11 cellular contexts compared by ENCODE assay signal in the genomic region with DNA sequence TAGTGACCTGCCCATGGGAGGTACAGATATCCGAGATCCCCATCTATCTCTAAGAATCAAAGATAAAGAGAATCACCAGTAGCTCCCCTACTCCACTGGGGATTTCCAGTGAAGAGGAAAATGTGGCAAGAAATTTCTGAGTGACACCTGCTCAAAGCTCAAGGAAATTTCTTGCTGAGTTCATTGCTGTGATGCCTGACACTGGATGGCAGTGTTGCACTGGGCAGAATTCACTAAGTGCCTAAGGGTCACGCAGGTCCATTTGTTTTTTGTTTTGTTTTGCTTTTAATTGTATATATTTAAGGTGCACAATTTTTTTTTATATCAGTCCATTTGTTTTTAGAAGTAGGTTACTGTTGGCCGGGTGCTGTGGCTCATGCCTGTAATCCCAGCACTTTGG.
DNase-seq lines count a peak whose midpoint lies in the region; ATAC-seq and TF ChIP-seq lines count a peak whose summit lies in the region.
"Had no signal": no experiment of that assay in that cellular context is flagged by ENCODE, and none has a peak within 500 bp of the region (broad histone marks: within the 10 kb centered on the region; RNA-seq: fewer than 3 reads in every experiment).

No MANE protein-coding gene starts in this region.

- no peaks in the 10 kb centered on the region for H3K36me3 Mint-ChIP-seq in activated T-helper 2 cell treated with anti-CD3 and anti-CD28 coated beads, Interferon-gamma antibody, Interleukin-2, Interleukin-4, amounts not matched to agents 10 μg/mL and 5 μg/mL and 100 μg/mL, durations not matched to agents 14 hours and 24 hours and 36 hours (ENCODE audit: low read depth)
- H3K36me3 Mint-ChIP-seq: naive B cell had no signal

- in situ Hi-C loops in Panc1 (cut with HindIII; ENCODE audit: low pct_unique_long_range_greater_than_20kb, low sequenced_read_pairs), result no loop called here

- H3K36me3 ChIP-seq in left ventricle myocardium inferior, result no peaks in the 10 kb centered on the region
- H3K36me3 ChIP-seq in Panc1 (ENCODE audit: control insufficient read depth, insufficient read depth, low read length), result no peaks in the 10 kb centered on the region

- H3K4me1 ChIP-seq in left ventricle myocardium inferior (no peaks in the 10 kb centered on the region), Panc1 (ENCODE audit: control insufficient read depth, insufficient read depth, low read length) (no peaks in the 10 kb centered on the region)

- POLR2A ChIA-PET in Panc1 (lab: Charles Lee), result no interaction called here

- H3K27me3 Mint-ChIP-seq in activated T-helper 2 cell treated with anti-CD3 and anti-CD28 coated beads, Interferon-gamma antibody, Interleukin-2, Interleukin-4, amounts not matched to agents 10 μg/mL and 5 μg/mL and 100 μg/mL, durations not matched to agents 14 hours and 24 hours and 36 hours (ENCODE audit: low read depth), result peaks cover 9% of the 10 kb centered on the region
- H3K27me3 Mint-ChIP-seq: dendritic cell treated with granulocyte-macrophage colony-stimulating factor and Interleukin-4, amounts not matched to agents 40 ng/mL and 50 ng/mL, for 4 days had no signal

- no peaks in the 10 kb centered on the region for H3K4me1 Mint-ChIP-seq in activated T-helper 2 cell treated with anti-CD3 and anti-CD28 coated beads, Interferon-gamma antibody, Interleukin-2, Interleukin-4, amounts not matched to agents 10 μg/mL and 5 μg/mL and 100 μg/mL, durations not matched to agents 14 hours and 24 hours and 36 hours (ENCODE audit: low read depth)
- H3K4me1 Mint-ChIP-seq: naive B cell had no signal

- no peak for ATAC-seq in Right ventricle myocardium inferior
- ATAC-seq in Panc1, result 0 out of 2 replicates have a peak, but pooled peaks have one; percentile 75
- ATAC-seq in HG03565 (IDR thresholded peaks at IDR 0.05; ENCODE audit: unreplicated experiment), result no peak
- ATAC-seq: stimulated activated naive CD8-positive, alpha-beta T cell treated with anti-CD3 and anti-CD28 coated beads, Interleukin-15, Interleukin-2, amounts not matched to agents 100 U/mL and 50 U/mL, for 24 hours had no signal

- no peak overlapping the region for H3K4me3 Mint-ChIP-seq in activated T-helper 2 cell treated with anti-CD3 and anti-CD28 coated beads, Interferon-gamma antibody, Interleukin-2, Interleukin-4, amounts not matched to agents 10 μg/mL and 5 μg/mL and 100 μg/mL, durations not matched to agents 14 hours and 24 hours and 36 hours (ENCODE audit: low read depth)
- H3K4me3 Mint-ChIP-seq: dendritic cell treated with granulocyte-macrophage colony-stimulating factor and Interleukin-4, amounts not matched to agents 40 ng/mL and 50 ng/mL, for 4 days; naive B cell had no signal

- no peak for DNase-seq in left ventricle myocardium inferior
- DNase-seq in Right ventricle myocardium inferior (ENCODE audit: missing footprints), result no peak
- no peak for DNase-seq in Panc1 (ENCODE audit: low read depth, low spot score)
- DNase-seq in globus pallidus (ENCODE audit: low spot score), result peak; percentile 55
- no peak for DNase-seq in activated T-helper 2 cell treated with anti-CD3 and anti-CD28 coated beads, Interferon-gamma antibody, Interleukin-2, Interleukin-4, amounts not matched to agents 10 μg/mL and 5 μg/mL and 100 μg/mL, durations not matched to agents 14 hours and 24 hours and 36 hours (ENCODE audit: low spot score)
- no peak for DNase-seq in activated CD8-positive, alpha-beta memory T cell treated with anti-CD3 and anti-CD28 coated beads, Interleukin-2, amount 50 U/mL, for 4 hours
- no peak for DNase-seq in NCI-H1694 treated with DMSO at 0.1 percent for 48 hours (lab: John Stamatoyannopoulos, UW)
- DNase-seq: naive B cell; stimulated activated naive CD8-positive, alpha-beta T cell treated with anti-CD3 and anti-CD28 coated beads, Interleukin-15, Interleukin-2, amounts not matched to agents 100 U/mL and 50 U/mL, for 24 hours had no signal

- H3K9me3 ChIP-seq in left ventricle myocardium inferior (replicated peaks) (no peaks in the 10 kb centered on the region), Panc1 (ENCODE audit: control insufficient read depth, insufficient read depth, low read depth, low read length) (no peaks in the 10 kb centered on the region)

- no peak overlapping the region for H3K27ac ChIP-seq in left ventricle myocardium inferior (replicated peaks)
- H3K27ac ChIP-seq in Panc1 (ENCODE audit: low read length), result no peak overlapping the region

- H3K9me3 Mint-ChIP-seq in activated T-helper 2 cell treated with anti-CD3 and anti-CD28 coated beads, Interferon-gamma antibody, Interleukin-2, Interleukin-4, amounts not matched to agents 10 μg/mL and 5 μg/mL and 100 μg/mL, durations not matched to agents 14 hours and 24 hours and 36 hours, result no peaks in the 10 kb centered on the region
- H3K9me3 Mint-ChIP-seq: dendritic cell treated with granulocyte-macrophage colony-stimulating factor and Interleukin-4, amounts not matched to agents 40 ng/mL and 50 ng/mL, for 4 days had no signal

- intact Hi-C loops in left ventricle myocardium inferior (cut with micrococcal nuclease) (no loop called here), Right ventricle myocardium inferior (cut with DNase I) (no loop called here), Panc1 (cut with micrococcal nuclease; ENCODE audit: unreplicated experiment) (no loop called here)
- intact Hi-C loops in activated T-helper 2 cell treated with anti-CD3 and anti-CD28 coated beads, Interferon-gamma antibody, Interleukin-2, Interleukin-4, amounts not matched to agents 10 μg/mL and 5 μg/mL and 100 μg/mL, durations not matched to agents 14 hours and 24 hours and 36 hours (cut with micrococcal nuclease), result no loop called here

- H3K27me3 ChIP-seq in left ventricle myocardium inferior (ENCODE audit: low read depth) (no peaks in the 10 kb centered on the region), Panc1 (ENCODE audit: control insufficient read depth, insufficient read depth, low read length) (peaks cover 10% of the 10 kb centered on the region; the same call in 1 of the 2 replicates)

- H3K4me3 ChIP-seq in left ventricle myocardium inferior (no peak overlapping the region), Panc1 (ENCODE audit: low read depth in 2 of 2, low read length in 2 of 2) (no peak overlapping the region)

- CTCF ChIA-PET in Panc1 (lab: Charles Lee), result interaction anchor here (0.7 kb wide), 1 partner anchor 1126 kb away, joined by 3 read pairs; no protein-coding TSS in a partner anchor

- TF ChIP-seq CTCF in left ventricle myocardium inferior (IDR thresholded peaks at IDR 0.05; ENCODE audit: borderline replicate concordance), result peak; percentile 53
- peak; percentile 77 for TF ChIP-seq CTCF in Panc1 (IDR thresholded peaks at IDR 0.05)

- H3K27ac Mint-ChIP-seq in activated T-helper 2 cell treated with anti-CD3 and anti-CD28 coated beads, Interferon-gamma antibody, Interleukin-2, Interleukin-4, amounts not matched to agents 10 μg/mL and 5 μg/mL and 100 μg/mL, durations not matched to agents 14 hours and 24 hours and 36 hours, result no peak overlapping the region
- H3K27ac Mint-ChIP-seq: dendritic cell treated with granulocyte-macrophage colony-stimulating factor and Interleukin-4, amounts not matched to agents 40 ng/mL and 50 ng/mL, for 4 days; naive B cell had no signal

- BruUV-seq in Panc1 (replicated peaks; lab: Mats Ljungman, UMichigan), result no TSS peak
